1 cellular context compared by ENCODE assay signal in the genomic region with DNA sequence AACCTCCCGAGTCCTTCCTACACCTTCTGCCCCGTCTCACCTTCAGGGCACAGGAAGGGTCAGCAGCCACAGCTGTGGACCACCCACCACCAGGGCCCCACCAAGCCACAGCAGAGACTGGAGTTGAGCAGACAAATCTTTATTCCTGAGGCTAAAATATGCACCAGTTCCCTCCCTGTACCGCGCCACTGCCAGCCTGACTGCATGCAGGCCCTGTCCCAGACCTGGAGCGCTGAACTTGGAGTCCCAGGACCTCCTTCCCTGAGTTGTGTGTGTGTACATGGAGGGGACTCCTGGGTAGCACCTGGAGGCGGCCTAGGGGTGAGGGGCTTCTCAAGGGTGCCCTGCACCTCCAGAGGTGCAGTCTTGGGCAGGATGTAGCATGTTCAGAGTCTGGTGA.
TF ChIP-seq lines count a peak whose summit lies in the region.

No MANE protein-coding gene starts in this region.

TF ChIP-seq in HepG2, 621 proteins besides CTCF, POLR2A, EP300 and RAD21:
- TF ChIP-seq, protein P1, sequence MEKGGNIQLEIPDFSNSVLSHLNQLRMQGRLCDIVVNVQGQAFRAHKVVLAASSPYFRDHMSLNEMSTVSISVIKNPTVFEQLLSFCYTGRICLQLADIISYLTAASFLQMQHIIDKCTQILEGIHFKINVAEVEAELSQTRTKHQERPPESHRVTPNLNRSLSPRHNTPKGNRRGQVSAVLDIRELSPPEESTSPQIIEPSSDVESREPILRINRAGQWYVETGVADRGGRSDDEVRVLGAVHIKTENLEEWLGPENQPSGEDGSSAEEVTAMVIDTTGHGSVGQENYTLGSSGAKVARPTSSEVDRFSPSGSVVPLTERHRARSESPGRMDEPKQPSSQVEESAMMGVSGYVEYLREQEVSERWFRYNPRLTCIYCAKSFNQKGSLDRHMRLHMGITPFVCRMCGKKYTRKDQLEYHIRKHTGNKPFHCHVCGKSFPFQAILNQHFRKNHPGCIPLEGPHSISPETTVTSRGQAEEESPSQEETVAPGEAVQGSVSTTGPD (CRISPR knock-in tag; IDR thresholded peaks at IDR 0.05), result no peak
- TF ChIP-seq ZBTB42 (CRISPR knock-in tag; IDR thresholded peaks at IDR 0.05) (no peak), ZNF24 (IDR thresholded peaks at IDR 0.05) (no peak), ZSCAN30 (CRISPR knock-in tag; IDR thresholded peaks at IDR 0.05) (no peak), ZNF569 (CRISPR knock-in tag; IDR thresholded peaks at IDR 0.05; ENCODE audit: borderline replicate concordance) (no peak), PHF8 (CRISPR knock-in tag; IDR thresholded peaks at IDR 0.05) (no peak), ATF1 (CRISPR knock-in tag; IDR thresholded peaks at IDR 0.05) (no peak), ZNF792 (CRISPR knock-in tag; IDR thresholded peaks at IDR 0.05) (no peak), ZNF567 (CRISPR knock-in tag; IDR thresholded peaks at IDR 0.05; ENCODE audit: borderline replicate concordance) (no peak)
- TF ChIP-seq, protein P2, sequence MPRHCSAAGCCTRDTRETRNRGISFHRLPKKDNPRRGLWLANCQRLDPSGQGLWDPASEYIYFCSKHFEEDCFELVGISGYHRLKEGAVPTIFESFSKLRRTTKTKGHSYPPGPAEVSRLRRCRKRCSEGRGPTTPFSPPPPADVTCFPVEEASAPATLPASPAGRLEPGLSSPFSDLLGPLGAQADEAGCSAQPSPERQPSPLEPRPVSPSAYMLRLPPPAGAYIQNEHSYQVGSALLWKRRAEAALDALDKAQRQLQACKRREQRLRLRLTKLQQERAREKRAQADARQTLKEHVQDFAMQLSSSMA (CRISPR knock-in tag; IDR thresholded peaks at IDR 0.05), result no peak
- TF ChIP-seq, protein P3, sequence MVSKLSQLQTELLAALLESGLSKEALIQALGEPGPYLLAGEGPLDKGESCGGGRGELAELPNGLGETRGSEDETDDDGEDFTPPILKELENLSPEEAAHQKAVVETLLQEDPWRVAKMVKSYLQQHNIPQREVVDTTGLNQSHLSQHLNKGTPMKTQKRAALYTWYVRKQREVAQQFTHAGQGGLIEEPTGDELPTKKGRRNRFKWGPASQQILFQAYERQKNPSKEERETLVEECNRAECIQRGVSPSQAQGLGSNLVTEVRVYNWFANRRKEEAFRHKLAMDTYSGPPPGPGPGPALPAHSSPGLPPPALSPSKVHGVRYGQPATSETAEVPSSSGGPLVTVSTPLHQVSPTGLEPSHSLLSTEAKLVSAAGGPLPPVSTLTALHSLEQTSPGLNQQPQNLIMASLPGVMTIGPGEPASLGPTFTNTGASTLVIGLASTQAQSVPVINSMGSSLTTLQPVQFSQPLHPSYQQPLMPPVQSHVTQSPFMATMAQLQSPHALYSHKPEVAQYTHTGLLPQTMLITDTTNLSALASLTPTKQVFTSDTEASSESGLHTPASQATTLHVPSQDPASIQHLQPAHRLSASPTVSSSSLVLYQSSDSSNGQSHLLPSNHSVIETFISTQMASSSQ (IDR thresholded peaks at IDR 0.05; ENCODE audit: low read depth), result no peak
- TF ChIP-seq, protein P3 (CRISPR knock-in tag; IDR thresholded peaks at IDR 0.05; ENCODE audit: borderline replicate concordance), result no peak
- TF ChIP-seq, protein P4, sequence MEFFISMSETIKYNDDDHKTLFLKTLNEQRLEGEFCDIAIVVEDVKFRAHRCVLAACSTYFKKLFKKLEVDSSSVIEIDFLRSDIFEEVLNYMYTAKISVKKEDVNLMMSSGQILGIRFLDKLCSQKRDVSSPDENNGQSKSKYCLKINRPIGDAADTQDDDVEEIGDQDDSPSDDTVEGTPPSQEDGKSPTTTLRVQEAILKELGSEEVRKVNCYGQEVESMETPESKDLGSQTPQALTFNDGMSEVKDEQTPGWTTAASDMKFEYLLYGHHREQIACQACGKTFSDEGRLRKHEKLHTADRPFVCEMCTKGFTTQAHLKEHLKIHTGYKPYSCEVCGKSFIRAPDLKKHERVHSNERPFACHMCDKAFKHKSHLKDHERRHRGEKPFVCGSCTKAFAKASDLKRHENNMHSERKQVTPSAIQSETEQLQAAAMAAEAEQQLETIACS (CRISPR knock-in tag; IDR thresholded peaks at IDR 0.05), result no peak
